ENCODE assay signal across 1 cellular context in the genomic region with DNA sequence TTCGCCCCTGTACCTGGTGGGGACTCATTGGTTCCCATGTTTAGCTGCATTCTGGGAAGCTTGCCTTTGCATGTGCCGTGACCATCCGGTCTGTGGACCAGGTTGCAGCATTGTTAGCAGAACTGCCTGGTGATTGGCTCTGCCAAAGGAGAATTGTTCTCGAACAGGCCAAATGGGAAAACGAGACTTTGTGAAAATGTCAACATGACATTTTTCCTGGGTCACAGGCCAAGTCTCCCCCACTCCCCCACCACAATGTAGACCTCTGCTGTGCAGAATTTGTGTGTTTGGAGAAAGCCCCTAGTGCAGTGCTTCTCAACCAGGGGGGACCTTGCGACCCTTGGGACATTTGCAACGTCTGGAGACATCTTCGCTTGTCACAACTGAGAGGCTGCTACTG.
TF ChIP-seq lines count a peak whose summit lies in the region.

No MANE protein-coding gene starts in this region.

TF ChIP-seq in K562, 482 proteins besides CTCF, POLR2A, EP300 and RAD21 (continued from another document):
- TF ChIP-seq, protein P1, sequence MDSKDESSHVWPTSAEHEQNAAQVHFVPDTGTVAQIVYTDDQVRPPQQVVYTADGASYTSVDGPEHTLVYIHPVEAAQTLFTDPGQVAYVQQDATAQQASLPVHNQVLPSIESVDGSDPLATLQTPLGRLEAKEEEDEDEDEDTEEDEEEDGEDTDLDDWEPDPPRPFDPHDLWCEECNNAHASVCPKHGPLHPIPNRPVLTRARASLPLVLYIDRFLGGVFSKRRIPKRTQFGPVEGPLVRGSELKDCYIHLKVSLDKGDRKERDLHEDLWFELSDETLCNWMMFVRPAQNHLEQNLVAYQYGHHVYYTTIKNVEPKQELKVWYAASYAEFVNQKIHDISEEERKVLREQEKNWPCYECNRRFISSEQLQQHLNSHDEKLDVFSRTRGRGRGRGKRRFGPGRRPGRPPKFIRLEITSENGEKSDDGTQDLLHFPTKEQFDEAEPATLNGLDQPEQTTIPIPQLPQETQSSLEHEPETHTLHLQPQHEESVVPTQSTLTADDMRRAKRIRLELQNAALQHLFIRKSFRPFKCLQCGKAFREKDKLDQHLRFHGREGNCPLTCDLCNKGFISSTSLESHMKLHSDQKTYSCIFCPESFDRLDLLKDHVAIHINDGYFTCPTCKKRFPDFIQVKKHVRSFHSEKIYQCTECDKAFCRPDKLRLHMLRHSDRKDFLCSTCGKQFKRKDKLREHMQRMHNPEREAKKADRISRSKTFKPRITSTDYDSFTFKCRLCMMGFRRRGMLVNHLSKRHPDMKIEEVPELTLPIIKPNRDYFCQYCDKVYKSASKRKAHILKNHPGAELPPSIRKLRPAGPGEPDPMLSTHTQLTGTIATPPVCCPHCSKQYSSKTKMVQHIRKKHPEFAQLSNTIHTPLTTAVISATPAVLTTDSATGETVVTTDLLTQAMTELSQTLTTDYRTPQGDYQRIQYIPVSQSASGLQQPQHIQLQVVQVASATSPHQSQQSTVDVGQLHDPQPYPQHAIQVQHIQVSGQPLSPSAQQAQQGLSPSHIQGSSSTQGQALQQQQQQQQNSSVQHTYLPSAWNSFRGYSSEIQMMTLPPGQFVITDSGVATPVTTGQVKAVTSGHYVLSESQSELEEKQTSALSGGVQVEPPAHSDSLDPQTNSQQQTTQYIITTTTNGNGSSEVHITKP (IDR thresholded peaks at IDR 0.05; ENCODE audit: partially characterized antibody), result no peak
